Comparison of ENCODE assay signal across 22 cellular contexts in genomic region chr6:35218456-35218855, GRCh38. TPM values are rescaled to one million over a fixed set of nuclear protein-coding genes. Genes with fewer than 3 reads are reported as not detected.
DNase-seq lines count a peak whose midpoint lies in the region; ATAC-seq, FAIRE-seq and TF ChIP-seq lines count a peak whose summit lies in the region.
"Had no signal": no experiment of that assay in that cellular context is flagged by ENCODE, and none has a peak within 500 bp of the region (broad histone marks: within the 10 kb centered on the region; RNA-seq: fewer than 3 reads in every experiment).

No MANE protein-coding gene starts in this region.

- no peak overlapping the region for H2AFZ ChIP-seq in astrocyte (ENCODE audit: low read depth, low read length)
- no peak overlapping the region for H2AFZ ChIP-seq in neuronal stem cell (ENCODE audit: low read length)

- peak overlapping the region; percentile 9 for H2AK5ac ChIP-seq in neuronal stem cell (ENCODE audit: low read depth, low read length)

- no peak overlapping the region for H3K4ac ChIP-seq in neuronal stem cell (ENCODE audit: low read length)

- WGBS in heart left ventricle, 4 donors = 66 to 77% (median 70%) methylated on average over 2 to 4 of the region's 4 CpGs
- no CpG with 5 or more reads among the region's 4 CpGs for WGBS in neuronal stem cell (ENCODE audit: extremely low coverage in 2 of 2, insufficient read length in 2 of 2, insufficient replicate concordance in 1 of 2), 2 donors
- 88 to 97% methylated on average over 4 of the region's 4 CpGs for WGBS in endodermal cell (ENCODE audit: insufficient coverage in 1 of 2, insufficient read length in 1 of 2), 2 experiments

- H2BK15ac ChIP-seq in neuronal stem cell (ENCODE audit: low read length) = no peak overlapping the region

- no peak overlapping the region for H2BK120ac ChIP-seq in neuronal stem cell (ENCODE audit: low read depth, low read length)

- no peak for ATAC-seq in heart left ventricle
- ATAC-seq: HepG2 had no signal

- H4K20me1 ChIP-seq in astrocyte (ENCODE audit: insufficient read depth, low read length) = peaks cover 75% of the 10 kb centered on the region

- no peak overlapping the region for H2BK12ac ChIP-seq in neuronal stem cell (ENCODE audit: low read length)

- TF ChIP-seq POLR2A in heart left ventricle (IDR thresholded peaks at IDR 0.05) = no peak

- H4K91ac ChIP-seq in neuronal stem cell (ENCODE audit: low read depth, low read length, poor library complexity) = no peak overlapping the region

- H3K27ac Mint-ChIP-seq in astrocyte (ENCODE audit: unreplicated experiment) (no peak overlapping the region), type B pancreatic cell (peak overlapping the region; percentile 76), endodermal cell (no peak overlapping the region)
- H3K27ac Mint-ChIP-seq: CD4-positive, alpha-beta memory T cell had no signal

- H3K4me3 ChIP-seq in cardiac muscle cell (no peak overlapping the region), heart left ventricle (no peak overlapping the region), astrocyte (ENCODE audit: insufficient read depth, low read depth, low read length) (no peak overlapping the region), neuronal stem cell (ENCODE audit: low read length in 2 of 2) (no peak overlapping the region), endodermal cell (ENCODE audit: low read length) (no peak overlapping the region)

- H3K79me2 ChIP-seq in astrocyte (ENCODE audit: insufficient read depth, low read length) = peaks cover 62% of the 10 kb centered on the region

- H3K4me3 Mint-ChIP-seq in astrocyte (ENCODE audit: unreplicated experiment) (no peak overlapping the region), type B pancreatic cell (no peak overlapping the region), endodermal cell (no peak overlapping the region)
- H3K4me3 Mint-ChIP-seq: CD4-positive, alpha-beta memory T cell had no signal

- H3K4me1 Mint-ChIP-seq in astrocyte (ENCODE audit: low read depth, unreplicated experiment) (peaks cover 56% of the 10 kb centered on the region), type B pancreatic cell (ENCODE audit: unreplicated experiment) (peaks cover 43% of the 10 kb centered on the region), endodermal cell (peaks cover 33% of the 10 kb centered on the region)
- H3K4me1 Mint-ChIP-seq: CD4-positive, alpha-beta memory T cell had no signal

- H3K36me3 Mint-ChIP-seq in astrocyte (ENCODE audit: low read depth, unreplicated experiment) (no peaks in the 10 kb centered on the region), type B pancreatic cell (peaks cover 3% of the 10 kb centered on the region), endodermal cell (ENCODE audit: low read depth) (no peaks in the 10 kb centered on the region)
- H3K36me3 Mint-ChIP-seq: CD4-positive, alpha-beta memory T cell had no signal

- peak overlapping the region; percentile 1 for H3K18ac ChIP-seq in neuronal stem cell (ENCODE audit: low read length)

- H3K9me3 Mint-ChIP-seq in astrocyte (ENCODE audit: unreplicated experiment) = no peaks in the 10 kb centered on the region
- no peaks in the 10 kb centered on the region for H3K9me3 Mint-ChIP-seq in type B pancreatic cell
- H3K9me3 Mint-ChIP-seq in endodermal cell = no peaks in the 10 kb centered on the region
- H3K9me3 Mint-ChIP-seq: CD4-positive, alpha-beta memory T cell had no signal

- H3K4me2 ChIP-seq in astrocyte (ENCODE audit: low read length) (peak overlapping the region; percentile 74), neuronal stem cell (ENCODE audit: insufficient read depth, low read length, poor library complexity, severe bottlenecking) (no peak overlapping the region)

- H3K27me3 Mint-ChIP-seq in astrocyte (ENCODE audit: low read depth, unreplicated experiment) = no peaks in the 10 kb centered on the region
- H3K27me3 Mint-ChIP-seq in type B pancreatic cell = no peaks in the 10 kb centered on the region
- H3K27me3 Mint-ChIP-seq in endodermal cell (ENCODE audit: insufficient read depth) = peaks cover 78% of the 10 kb centered on the region

- peaks cover 6% of the 10 kb centered on the region for H3K79me1 ChIP-seq in neuronal stem cell (ENCODE audit: low read depth, low read length)

- no peak overlapping the region for H4K8ac ChIP-seq in neuronal stem cell (ENCODE audit: low read depth, low read length)

- H2BK5ac ChIP-seq in neuronal stem cell (ENCODE audit: low read length) = no peak overlapping the region

- H3K36me3 ChIP-seq in cardiac muscle cell (no peaks in the 10 kb centered on the region), heart left ventricle (no peaks in the 10 kb centered on the region), astrocyte (ENCODE audit: insufficient read depth, low read length) (no peaks in the 10 kb centered on the region), neuronal stem cell (replicated peaks in 1 of 2; ENCODE audit: control insufficient read depth in 2 of 2, insufficient read depth in 2 of 2, low read length in 2 of 2) (peaks cover 0 to 44% of the 10 kb centered on the region in 2 donors), endodermal cell (ENCODE audit: control insufficient read depth, insufficient read depth, low read length) (no peaks in the 10 kb centered on the region)
- H3K36me3 ChIP-seq: BE2C had no signal

- TF ChIP-seq CTCF in cardiac muscle cell (IDR thresholded peaks at IDR 0.05; ENCODE audit: low read depth, low read length) (no peak), heart left ventricle (IDR thresholded peaks at IDR 0.05) (no peak), astrocyte (IDR thresholded peaks at IDR 0.05; ENCODE audit: insufficient read depth, low read depth, low read length) (no peak), type B pancreatic cell (conservative IDR thresholded peaks at IDR 0.05) (no peak), endodermal cell (conservative IDR thresholded peaks at IDR 0.05) (no peak)

- intact Hi-C loops in heart left ventricle (cut with DNase I) = loop anchor here in 1 of 10 donors (2.0 kb wide), 1 partner anchor 20 kb away; no protein-coding TSS in a partner anchor

- H3K4me1 ChIP-seq in cardiac muscle cell (ENCODE audit: low read depth) (peaks cover 53% of the 10 kb centered on the region), heart left ventricle (peaks cover 0 to 93% (median 15%) of the 10 kb centered on the region in 12 donors), astrocyte (ENCODE audit: insufficient read depth, low read length) (peaks cover 36% of the 10 kb centered on the region), neuronal stem cell (ENCODE audit: control insufficient read depth in 2 of 2, insufficient read depth in 1 of 2, low read depth in 1 of 2, low read length in 2 of 2) (peaks cover 35 to 40% of the 10 kb centered on the region in 2 donors), endodermal cell (ENCODE audit: control insufficient read depth, insufficient read depth, low read length) (peaks cover 20% of the 10 kb centered on the region)
- H3K4me1 ChIP-seq: BE2C had no signal

- H3K9ac ChIP-seq in astrocyte (ENCODE audit: low read length) (no peak overlapping the region), neuronal stem cell (ENCODE audit: low read depth, low read length, poor library complexity) (no peak overlapping the region), endodermal cell (ENCODE audit: extremely low read depth, low read length, poor library complexity, severe bottlenecking) (no peak overlapping the region)

- H3K27me3 ChIP-seq in cardiac muscle cell (no peaks in the 10 kb centered on the region), heart left ventricle (peaks cover 0 to 33% (median 8%) of the 10 kb centered on the region in 9 donors), astrocyte (ENCODE audit: insufficient read depth, low read length) (no peaks in the 10 kb centered on the region), neuronal stem cell (ENCODE audit: control insufficient read depth in 3 of 3, insufficient read depth in 3 of 3, low read depth in 1 of 3, low read length in 3 of 3) (no peaks in the 10 kb centered on the region), endodermal cell (ENCODE audit: control insufficient read depth, insufficient read depth, low read length, poor library complexity, severe bottlenecking) (peaks cover 35% of the 10 kb centered on the region)

- DNase-seq in cardiac muscle cell (ENCODE audit: low read depth in 1 of 2, low spot score in 1 of 2) (no peak), heart left ventricle (no peak), astrocyte (ENCODE audit: low read depth) (no peak), neuronal stem cell (ENCODE audit: low spot score) (no peak), type B pancreatic cell (ENCODE audit: extremely low spot score, unreplicated experiment) (no peak), endodermal cell (no peak), Kasumi-1 (lab: John Stamatoyannopoulos, UW) (no peak)
- no peak for DNase-seq in activated naive CD4-positive, alpha-beta T cell (lab: John Stamatoyannopoulos, UW)
- DNase-seq: BE2C; Calu3; CD4-positive, alpha-beta memory T cell; GF-D8; GOT3; KG1; NCI-H1417 treated with DMSO at 0.1 percent for 48 hours; NCI-H187 treated with DMSO at 0.1 percent for 48 hours; NCI-H2171; NCI-H446; NCI-H748 treated with DMSO at 0.1 percent for 48 hours; NK-92 treated with Interleukin-12 subunit alpha and Interleukin-12 subunit beta, amount 100 ng/mL, for 24 hours; Right ventricle myocardium superior had no signal

- H3K27ac ChIP-seq in cardiac muscle cell = peak overlapping the region; percentile 83
- peak overlapping the region in 2 of 12 donors; percentile 15 to 74 for H3K27ac ChIP-seq in heart left ventricle
- H3K27ac ChIP-seq in astrocyte (ENCODE audit: low read depth, low read length) = no peak overlapping the region
- H3K27ac ChIP-seq in neuronal stem cell (replicated peaks; ENCODE audit: low read length) = peak overlapping the region; percentile 89
- no peak overlapping the region for H3K27ac ChIP-seq in endodermal cell (ENCODE audit: low read depth, low read length)

- H3K9me3 ChIP-seq in cardiac muscle cell (ENCODE audit: low read depth) = no peaks in the 10 kb centered on the region
- no peaks in the 10 kb centered on the region for H3K9me3 ChIP-seq in heart left ventricle
- H3K9me3 ChIP-seq in astrocyte (ENCODE audit: insufficient read depth, low read depth, low read length) = no peaks in the 10 kb centered on the region
- no peaks in the 10 kb centered on the region for H3K9me3 ChIP-seq in neuronal stem cell (replicated peaks in 1 of 2; ENCODE audit: control insufficient read depth in 2 of 2, insufficient read depth in 1 of 2, low read depth in 1 of 2, low read length in 2 of 2)
- H3K9me3 ChIP-seq in endodermal cell (ENCODE audit: control insufficient read depth, low read length) = no peaks in the 10 kb centered on the region
- H3K9me3 ChIP-seq: BE2C had no signal

- no peak overlapping the region for H3K23ac ChIP-seq in neuronal stem cell (ENCODE audit: low read depth, low read length, poor library complexity)

- FAIRE-seq in astrocyte (lab: Jason Lieb, UNC) = no peak
- FAIRE-seq: HepG2 had no signal

- H3K14ac ChIP-seq in neuronal stem cell (ENCODE audit: low read length) = no peak overlapping the region

RNA-seq across cellular contexts. Expression of gene SCUBE3, which starts 4.7 kb away (rescaled TPM):
- total RNA-seq in cardiac muscle cell (74.9 and 78.7 TPM in 2 replicates), heart left ventricle (10 to 100 TPM in 2 of 9 donors, 1 to 10 TPM in 7; 1.7 to 18.7 (median 4.6) TPM), astrocyte (8.5 and 10.1 TPM in 2 replicates), type B pancreatic cell (ENCODE audit: low replicate concordance) (14.7 and 14.9 TPM in 2 replicates), endodermal cell (under 1 TPM; 0.27 to 0.86 TPM)
- polyA plus RNA-seq in cardiac muscle cell (78.2 and 81.8 TPM in 2 replicates), heart left ventricle (1 to 10 TPM in 1 of 2 donors, under 1 TPM in 1; 0.61 to 2.4 TPM)
- polyA plus RNA-seq in neuronal stem cell (2013, experiment 1 of 2) = 17.3 TPM
- 17.3 TPM for polyA plus RNA-seq in neuronal stem cell (2013, experiment 2 of 2)
- 22.4 TPM for polyA plus RNA-seq in endodermal cell (2013, experiment 1 of 2)
- 18.8 TPM for polyA plus RNA-seq in endodermal cell (2013, experiment 2 of 2)
- total RNA-seq: CD4-positive, alpha-beta memory T cell; HepG2 had no signal
- polyA plus RNA-seq: HepG2 had no signal

RNA-seq across cellular contexts. Expression of gene ZNF76, which starts 41.1 kb away (rescaled TPM):
- 26.3 and 46.2 TPM in 2 replicates for total RNA-seq in cardiac muscle cell
- 59.6 and 67.5 TPM in 2 replicates for polyA plus RNA-seq in cardiac muscle cell
- 10 to 100 TPM; 26.2 to 46.1 (median 33.0) TPM for total RNA-seq in heart left ventricle
- polyA plus RNA-seq in heart left ventricle = 10 to 100 TPM; 20.2 to 42.3 TPM
- 12.7 and 13.5 TPM in 2 replicates for total RNA-seq in astrocyte
- 22.2 TPM for polyA plus RNA-seq in neuronal stem cell (2013, experiment 1 of 2)
- polyA plus RNA-seq in neuronal stem cell (2013, experiment 2 of 2) = 22.2 TPM
- 25.3 and 37.3 TPM in 2 replicates for total RNA-seq in type B pancreatic cell (ENCODE audit: low replicate concordance)
- total RNA-seq in endodermal cell = 10 to 100 TPM; 39.0 to 42.9 TPM
- 46.7 TPM for polyA plus RNA-seq in endodermal cell (2013, experiment 1 of 2)
- 38.9 TPM for polyA plus RNA-seq in endodermal cell (2013, experiment 2 of 2)

Comparison
In these comparisons a context has a peak if more than half of its experiments do, and no peak if none do; other contexts are left out.
1. H3K27ac ChIP-seq: peak in cardiac muscle cell (single experiment) and neuronal stem cell (single experiment); none in astrocyte (single experiment) and endodermal cell (single experiment).